ENCODE assay signal across 1 cellular context in the genomic region with DNA sequence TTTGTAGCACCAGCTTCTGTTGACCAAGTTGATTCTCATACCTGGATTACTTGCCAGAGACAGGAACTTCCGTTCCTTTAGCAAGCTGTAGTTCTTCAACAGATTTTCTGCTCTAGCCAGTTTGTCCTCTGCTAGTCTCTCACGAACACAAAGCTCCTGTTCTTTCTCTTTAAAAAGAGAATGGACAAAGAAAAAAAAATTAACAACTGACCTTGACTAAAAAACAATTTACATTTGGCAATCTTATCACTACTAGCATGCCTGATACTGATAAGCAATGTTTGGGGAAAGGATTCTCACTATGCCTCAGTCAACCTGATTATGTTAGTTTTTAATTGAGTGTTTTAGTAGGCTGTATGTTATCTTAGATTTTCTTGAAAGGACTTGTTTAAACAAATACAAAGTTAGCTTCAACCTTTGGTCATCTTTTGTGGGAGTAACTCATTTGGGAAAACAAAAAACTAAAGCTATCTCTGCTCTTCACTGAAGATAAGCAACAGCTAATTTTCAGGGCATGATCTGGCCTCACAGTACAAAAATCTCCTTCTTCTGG.
TF ChIP-seq lines count a peak whose summit lies in the region.

No MANE protein-coding gene starts in this region.

TF ChIP-seq in HepG2, 621 proteins besides CTCF, POLR2A, EP300 and RAD21 (continued from another document):
- no peak for TF ChIP-seq ZBTB40 (IDR thresholded peaks at IDR 0.05)
- TF ChIP-seq ZBTB40 (CRISPR knock-in tag; IDR thresholded peaks at IDR 0.05), result no peak
- no peak for TF ChIP-seq ZNF280B (CRISPR knock-in tag; IDR thresholded peaks at IDR 0.05; ENCODE audit: borderline replicate concordance)
- no peak for TF ChIP-seq ATM (IDR thresholded peaks at IDR 0.05; ENCODE audit: borderline replicate concordance)
- no peak for TF ChIP-seq ZNF776 (CRISPR knock-in tag; IDR thresholded peaks at IDR 0.05)
- TF ChIP-seq ZNF550 (CRISPR knock-in tag; IDR thresholded peaks at IDR 0.05; ENCODE audit: borderline replicate concordance), result no peak
- no peak for TF ChIP-seq FOXA1 (IDR thresholded peaks at IDR 0.05)
- peak; percentile 85 for TF ChIP-seq FOXA1 (CRISPR knock-in tag; IDR thresholded peaks at IDR 0.05)
- TF ChIP-seq SUZ12 (IDR thresholded peaks at IDR 0.05; ENCODE audit: low read depth, low read length), result no peak
- TF ChIP-seq YY1 (IDR thresholded peaks at IDR 0.05; ENCODE audit: insufficient read depth, insufficient replicate concordance, low read depth, low read length), result no peak
- peak; percentile 100 for TF ChIP-seq GATA4 (IDR thresholded peaks at IDR 0.05; ENCODE audit: borderline replicate concordance, low read depth)
- peak; percentile 94; the same call in 1 of the 2 replicates for TF ChIP-seq NR2F2 (IDR thresholded peaks at IDR 0.05; ENCODE audit: borderline replicate concordance, low read depth)
- no peak for TF ChIP-seq ZNF317 (CRISPR knock-in tag; IDR thresholded peaks at IDR 0.05)
- no peak for TF ChIP-seq ZNF101 (CRISPR knock-in tag; IDR thresholded peaks at IDR 0.05; ENCODE audit: borderline replicate concordance, low read depth)
- TF ChIP-seq RFX1 (IDR thresholded peaks at IDR 0.05), result no peak
- TF ChIP-seq, protein P1, sequence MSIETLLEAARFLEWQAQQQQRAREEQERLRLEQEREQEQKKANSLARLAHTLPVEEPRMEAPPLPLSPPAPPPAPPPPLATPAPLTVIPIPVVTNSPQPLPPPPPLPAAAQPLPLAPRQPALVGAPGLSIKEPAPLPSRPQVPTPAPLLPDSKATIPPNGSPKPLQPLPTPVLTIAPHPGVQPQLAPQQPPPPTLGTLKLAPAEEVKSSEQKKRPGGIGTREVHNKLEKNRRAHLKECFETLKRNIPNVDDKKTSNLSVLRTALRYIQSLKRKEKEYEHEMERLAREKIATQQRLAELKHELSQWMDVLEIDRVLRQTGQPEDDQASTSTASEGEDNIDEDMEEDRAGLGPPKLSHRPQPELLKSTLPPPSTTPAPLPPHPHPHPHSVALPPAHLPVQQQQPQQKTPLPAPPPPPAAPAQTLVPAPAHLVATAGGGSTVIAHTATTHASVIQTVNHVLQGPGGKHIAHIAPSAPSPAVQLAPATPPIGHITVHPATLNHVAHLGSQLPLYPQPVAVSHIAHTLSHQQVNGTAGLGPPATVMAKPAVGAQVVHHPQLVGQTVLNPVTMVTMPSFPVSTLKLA (IDR thresholded peaks at IDR 0.05), result no peak
